In genomic region chr17:1002771-1003555, GRCh38 we compare ENCODE assay signal across 9 cellular contexts. TPM values are rescaled to one million over a fixed set of nuclear protein-coding genes. Genes with fewer than 3 reads are reported as not detected.
A peak's percentile ranks its signal among the peaks of the same experiment; 100 is the strongest.
DNase-seq lines count a peak whose midpoint lies in the region; ATAC-seq and TF ChIP-seq lines count a peak whose summit lies in the region.
"Had no signal": no experiment of that assay in that cellular context is flagged by ENCODE, and none has a peak within 500 bp of the region (broad histone marks: within the 10 kb centered on the region; RNA-seq: fewer than 3 reads in every experiment).

No MANE protein-coding gene starts in this region.

- intact Hi-C loops in adrenal gland (cut with DNase I) (no loop called here), testis (cut with DNase I; ENCODE audit: low total_unique reads) (no loop called here)

- WGBS in adrenal gland, 4 donors: 63 to 64% (median 64%) methylated on average over 17 to 19 of the region's 19 CpGs
- 74 to 75% methylated on average over 19 of the region's 19 CpGs for WGBS in testis, 2 donors

- DNase-seq in Daoy (ENCODE audit: low read depth) (peak; percentile 53), adrenal gland (peak in 4 of 7 donors; percentile 27 to 75 (median 39)), cardiac muscle cell (ENCODE audit: low read depth in 1 of 2, low spot score in 1 of 2) (peak in 1 of 2 donors; percentile 37), testis (no peak)
- no peak for DNase-seq in central memory CD4-positive, alpha-beta T cell
- DNase-seq: activated naive CD4-positive, alpha-beta T cell treated with Interleukin-2 at 50 U/mL for 16 hours had no signal

- H3K9me3 ChIP-seq in adrenal gland (replicated peaks in 1 of 3): no peaks in the 10 kb centered on the region
- no peaks in the 10 kb centered on the region for H3K9me3 ChIP-seq in cardiac muscle cell (ENCODE audit: low read depth)
- no peaks in the 10 kb centered on the region for H3K9me3 ChIP-seq in testis

- H3K4me1 ChIP-seq in adrenal gland (replicated peaks in 1 of 2) (peaks cover 35 to 72% of the 10 kb centered on the region in 2 donors), cardiac muscle cell (ENCODE audit: low read depth) (peaks cover 19% of the 10 kb centered on the region), rectal smooth muscle tissue (ENCODE audit: control insufficient read depth, insufficient read depth, low read length) (peaks cover 44% of the 10 kb centered on the region), testis (peaks cover 46% of the 10 kb centered on the region)

- TF ChIP-seq CTCF in adrenal gland (IDR thresholded peaks at IDR 0.05) (peak in 1 of 6 experiments; percentile 12), cardiac muscle cell (IDR thresholded peaks at IDR 0.05; ENCODE audit: low read depth, low read length) (no peak), testis (IDR thresholded peaks at IDR 0.05) (no peak)

- H3K9ac ChIP-seq in rectal smooth muscle tissue (ENCODE audit: low read length): no peak overlapping the region

- H3K4me3 ChIP-seq in adrenal gland (no peak overlapping the region), cardiac muscle cell (no peak overlapping the region), rectal smooth muscle tissue (ENCODE audit: low read length) (no peak overlapping the region), testis (no peak overlapping the region)

- H3K36me3 ChIP-seq in adrenal gland (replicated peaks in 1 of 2) (peaks cover 0 to 53% of the 10 kb centered on the region in 2 donors), cardiac muscle cell (peaks cover 38% of the 10 kb centered on the region), rectal smooth muscle tissue (ENCODE audit: control insufficient read depth, insufficient read depth, low read length) (peaks cover 30% of the 10 kb centered on the region), testis (ENCODE audit: low read depth, missing control alignments) (no peaks in the 10 kb centered on the region)

- H3K27me3 ChIP-seq in adrenal gland: no peaks in the 10 kb centered on the region
- no peaks in the 10 kb centered on the region for H3K27me3 ChIP-seq in cardiac muscle cell
- no peaks in the 10 kb centered on the region for H3K27me3 ChIP-seq in rectal smooth muscle tissue (ENCODE audit: control insufficient read depth, insufficient read depth, low read length)
- H3K27me3 ChIP-seq in testis: no peaks in the 10 kb centered on the region

- TF ChIP-seq POLR2A in adrenal gland (IDR thresholded peaks at IDR 0.05) (no peak), testis (IDR thresholded peaks at IDR 0.05) (no peak)

- ATAC-seq in HG02852 (IDR thresholded peaks at IDR 0.05; ENCODE audit: unreplicated experiment) (no peak), GM21576 (IDR thresholded peaks at IDR 0.05; ENCODE audit: unreplicated experiment) (no peak)

- H3K27ac ChIP-seq in adrenal gland (peak overlapping the region in 4 of 5 donors; percentile 13 to 96 (median 82)), cardiac muscle cell (peak overlapping the region; percentile 76), rectal smooth muscle tissue (ENCODE audit: low read depth, low read length) (peak overlapping the region; percentile 69), testis (peak overlapping the region in 1 of 2 donors; percentile 77)

RNA-seq across cellular contexts. Expression of gene TIMM22, which starts 6.0 kb away (rescaled TPM):
- 36.0 and 37.4 TPM in 2 replicates for total RNA-seq in Daoy (2014; rRNA removed; shearing (Covaris generic))
- total RNA-seq in adrenal gland (10 to 100 TPM; 13.7 to 49.0 (median 15.2) TPM), cardiac muscle cell (26.8 and 28.4 TPM in 2 replicates), testis (10 to 100 TPM; 18.3 to 19.1 TPM)
- polyA plus RNA-seq in adrenal gland (10 to 100 TPM in 1 of 3 donors, 1 to 10 TPM in 2; 7.8 to 17.8 (median 8.4) TPM), cardiac muscle cell (33.1 and 34.7 TPM in 2 replicates), testis (ENCODE audit: insufficient read depth, low read depth, low replicate concordance) (18.2 TPM)

RNA-seq across cellular contexts. Expression of gene NXN, which starts 23.4 kb away (rescaled TPM):
- 45.9 and 60.5 TPM in 2 replicates for total RNA-seq in Daoy (2014; rRNA removed; shearing (Covaris generic))
- total RNA-seq in adrenal gland: 10 to 100 TPM in 7 of 8 donors, 1 to 10 TPM in 1; 8.3 to 24.7 (median 14.4) TPM
- 1 to 10 TPM; 3.9 to 9.6 (median 5.7) TPM for polyA plus RNA-seq in adrenal gland
- total RNA-seq in cardiac muscle cell: 107 and 122 TPM in 2 replicates
- polyA plus RNA-seq in cardiac muscle cell: 120 and 128 TPM in 2 replicates
- total RNA-seq in testis: 10 to 100 TPM; 22.9 to 26.0 TPM
- 23.0 TPM for polyA plus RNA-seq in testis (ENCODE audit: insufficient read depth, low read depth, low replicate concordance)

Comparison
In these comparisons a context has a peak if more than half of its experiments do, and no peak if none do; other contexts are left out.
1. DNase-seq: peak in Daoy (single experiment) and adrenal gland (4 of 7); none in central memory CD4-positive, alpha-beta T cell (single experiment) and testis (single experiment).